ENCODE assay signal across 8 cellular contexts in genomic region chr1:110011527-110012041, GRCh38. TPM values are rescaled to one million over a fixed set of nuclear protein-coding genes. Genes with fewer than 3 reads are reported as not detected.
A peak's percentile ranks its signal among the peaks of the same experiment; 100 is the strongest.
DNase-seq lines count a peak whose midpoint lies in the region; ATAC-seq and TF ChIP-seq lines count a peak whose summit lies in the region.

No MANE protein-coding gene starts in this region.

- no peak overlapping the region for H2AK5ac ChIP-seq in mesendoderm (ENCODE audit: low read length)

- no peak overlapping the region for H3K23ac ChIP-seq in mesendoderm (ENCODE audit: low read length)

- no peak overlapping the region for H4K5ac ChIP-seq in mesendoderm (ENCODE audit: low read length)

- WGBS in mesendoderm (ENCODE audit: extremely low coverage, insufficient coverage, low lambda C conversion rate): no CpG with 5 or more reads among the region's 2 CpGs

- no peak overlapping the region for H2BK5ac ChIP-seq in mesendoderm (ENCODE audit: low read length)

- no peaks in the 10 kb centered on the region for H3K27me3 ChIP-seq in RWPE2 (ENCODE audit: insufficient read depth, poor library complexity, severe bottlenecking)
- H3K27me3 ChIP-seq in mesendoderm (ENCODE audit: insufficient read depth, low read length, poor library complexity): no peaks in the 10 kb centered on the region

- H3K27ac ChIP-seq in RWPE2 (ENCODE audit: poor library complexity, severe bottlenecking) (no peak overlapping the region), cingulate gyrus (ENCODE audit: low read depth, low read length) (peak overlapping the region; percentile 51), mesendoderm (ENCODE audit: low read depth, low read length) (no peak overlapping the region)

- peak; percentile 77 for TF ChIP-seq CTCF in RWPE2 (IDR thresholded peaks at IDR 0.05; ENCODE audit: poor library complexity, severe bottlenecking)

- no peak overlapping the region for H3K4me2 ChIP-seq in mesendoderm (ENCODE audit: low read length)

- no peak overlapping the region for H4K8ac ChIP-seq in mesendoderm (ENCODE audit: low read depth, low read length)

- no peak overlapping the region for H3K18ac ChIP-seq in mesendoderm (ENCODE audit: low read length)

- ATAC-seq in GM21423 (IDR thresholded peaks at IDR 0.05; ENCODE audit: unreplicated experiment) (peak; percentile 97), HG03558 (IDR thresholded peaks at IDR 0.05; ENCODE audit: extremely low read depth, unreplicated experiment) (peak; percentile 95), RWPE2 (ENCODE audit: low read depth) (peak; percentile 92)

- H3K36me3 ChIP-seq in RWPE2 (ENCODE audit: low read depth): peaks cover 78% of the 10 kb centered on the region
- peaks cover 16% of the 10 kb centered on the region for H3K36me3 ChIP-seq in mesendoderm (ENCODE audit: control insufficient read depth, insufficient read depth, low read length)

- no peaks in the 10 kb centered on the region for H3K79me2 ChIP-seq in mesendoderm (ENCODE audit: control insufficient read depth, insufficient read depth, low read length)

- H3K4me3 ChIP-seq in RWPE2 (ENCODE audit: severe bottlenecking): no peak overlapping the region
- no peak overlapping the region for H3K4me3 ChIP-seq in mesendoderm (ENCODE audit: low read length)

- H3K9me3 ChIP-seq in RWPE2 (ENCODE audit: severe bottlenecking): no peaks in the 10 kb centered on the region

- H3K79me1 ChIP-seq in mesendoderm (ENCODE audit: low read length): peaks cover 4% of the 10 kb centered on the region

- H3K9ac ChIP-seq in mesendoderm (ENCODE audit: low read length): no peak overlapping the region

- H3K56ac ChIP-seq in mesendoderm (ENCODE audit: low read length): no peak overlapping the region

- H3K4me1 ChIP-seq in RWPE2 (ENCODE audit: insufficient read depth, poor library complexity, severe bottlenecking) (no peaks in the 10 kb centered on the region), mesendoderm (ENCODE audit: control insufficient read depth, low read depth, low read length) (peaks cover 5% of the 10 kb centered on the region)

- H2BK120ac ChIP-seq in mesendoderm (ENCODE audit: low read depth, low read length): no peak overlapping the region

- no peak overlapping the region for H2BK15ac ChIP-seq in mesendoderm (replicated peaks; ENCODE audit: low read depth)

- DNase-seq in activated effector memory CD4-positive, alpha-beta T cell treated with anti-CD3 and anti-CD28 coated beads, Interleukin-2, amount 50 U/mL, for 16 hours: peak; percentile 64
- DNase-seq in activated effector memory CD4-positive, alpha-beta T cell treated with Interleukin-2 at 50 U/mL for 16 hours: no peak
- no peak for DNase-seq in RWPE2 (ENCODE audit: low spot score)
- peak; percentile 80 for DNase-seq in mesendoderm
- no peak for DNase-seq in stimulated activated naive CD4-positive, alpha-beta T cell treated with Interleukin-2 at 50 U/mL for 16 hours (lab: John Stamatoyannopoulos, UW)

- no peak overlapping the region for H3K4ac ChIP-seq in mesendoderm (ENCODE audit: low read depth, low read length)

RNA-seq across cellular contexts. Expression of gene STRIP1, which starts 22.8 kb away (rescaled TPM):
- 23.7 TPM for polyA plus RNA-seq in mesendoderm (2013, experiment 1 of 2)
- polyA plus RNA-seq in mesendoderm (2013, experiment 2 of 2): 23.4 TPM

RNA-seq across cellular contexts. Expression of gene AHCYL1, which starts 27.0 kb away (rescaled TPM):
- 55.7 TPM for polyA plus RNA-seq in mesendoderm (2013, experiment 1 of 2)
- 57.3 TPM for polyA plus RNA-seq in mesendoderm (2013, experiment 2 of 2)

RNA-seq across cellular contexts. Expression of gene ALX3, which starts 58.9 kb away (rescaled TPM):
- polyA plus RNA-seq in mesendoderm (2013, experiment 1 of 2): 0.21 TPM
- 0.24 TPM for polyA plus RNA-seq in mesendoderm (2013, experiment 2 of 2)

Comparison
In these comparisons a context has a peak if more than half of its experiments do, and no peak if none do; other contexts are left out.
1. DNase-seq: peak in activated effector memory CD4-positive, alpha-beta T cell treated with anti-CD3 and anti-CD28 coated beads, Interleukin-2, amount 50 U/mL, for 16 hours (single experiment) and mesendoderm (single experiment); none in activated effector memory CD4-positive, alpha-beta T cell treated with Interleukin-2 at 50 U/mL for 16 hours (single experiment), RWPE2 (single experiment) and stimulated activated naive CD4-positive, alpha-beta T cell treated with Interleukin-2 at 50 U/mL for 16 hours (single experiment).
2. Peak in every context shown above with its lines, with median percentiles within 50 percentile points of each other: ATAC-seq.